ENCODE assay signal across 1 cellular context in genomic region chr13:27967203-27967735, GRCh38.
TF ChIP-seq lines count a peak whose summit lies in the region.

No MANE protein-coding gene starts in this region.

TF ChIP-seq in HEK293T, 16 proteins besides CTCF, POLR2A, EP300 and RAD21 (continued from another document):
- TF ChIP-seq PKNOX1 (IDR thresholded peaks at IDR 0.05) (peak; percentile 85), FOXA1 (IDR thresholded peaks at IDR 0.05) (no peak), FOXM1 (IDR thresholded peaks at IDR 0.05; ENCODE audit: borderline replicate concordance) (no peak)
